Comparison of ENCODE assay signal across 11 cellular contexts in the genomic region with DNA sequence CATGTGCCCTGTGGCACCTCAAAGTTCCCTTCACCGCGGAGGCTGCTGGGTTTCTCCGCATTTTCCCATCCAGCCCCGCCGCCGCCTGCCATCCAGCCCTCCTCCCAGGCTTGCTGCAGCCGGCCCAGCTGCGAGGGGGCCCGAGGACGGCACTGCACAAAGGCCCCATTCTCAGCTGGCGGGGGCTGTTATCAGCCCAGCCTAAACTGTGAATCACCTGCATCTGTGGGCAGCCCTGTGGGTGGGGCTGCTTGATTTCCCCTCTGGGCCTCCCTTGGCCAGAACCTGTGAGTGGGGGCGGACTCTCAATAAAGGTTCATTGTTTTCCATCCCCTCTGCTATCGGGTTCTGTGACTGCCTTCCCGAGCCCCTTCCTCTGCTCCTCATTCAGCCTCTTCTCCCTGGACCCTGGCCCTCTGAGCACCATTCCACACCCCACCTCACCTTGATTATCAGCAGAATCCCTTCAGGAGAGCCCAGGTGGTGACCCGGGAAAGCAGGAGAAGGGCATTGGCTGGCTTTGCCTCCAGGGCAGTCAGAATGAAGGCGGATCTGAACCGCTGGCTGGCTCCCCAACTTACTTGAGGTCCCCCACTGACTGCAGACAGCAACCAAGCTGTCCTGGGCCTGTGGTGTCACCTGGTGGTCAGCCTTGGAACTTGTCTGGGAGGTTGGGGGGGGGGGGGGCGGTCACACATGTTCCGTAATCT.
DNase-seq lines count a peak whose midpoint lies in the region; FAIRE-seq and TF ChIP-seq lines count a peak whose summit lies in the region.
"Had no signal": no experiment of that assay in that cellular context is flagged by ENCODE, and none has a peak within 500 bp of the region (broad histone marks: within the 10 kb centered on the region; RNA-seq: fewer than 3 reads in every experiment).

No MANE protein-coding gene starts in this region.

- H3K4me3 Mint-ChIP-seq in HFFc6: no peak overlapping the region

- H3K27ac ChIP-seq in small intestine (ENCODE audit: low read depth in 1 of 2, low read length in 1 of 2): peak overlapping the region in 1 of 2 donors; percentile 65
- H3K27ac ChIP-seq in adrenal gland: no peak overlapping the region
- H3K27ac ChIP-seq: prostate gland, SJSA1 had no signal

- no peak overlapping the region for H3K4me3 ChIP-seq in astrocyte of the cerebellum (ENCODE audit: low read depth, low read length)
- no peak overlapping the region for H3K4me3 ChIP-seq in small intestine (ENCODE audit: low read depth in 1 of 2, low read length in 2 of 2)
- H3K4me3 ChIP-seq in adrenal gland: no peak overlapping the region
- H3K4me3 ChIP-seq: prostate gland, SJSA1 had no signal

- no peaks in the 10 kb centered on the region for H3K9me3 ChIP-seq in small intestine (ENCODE audit: control insufficient read depth, low read depth)
- no peaks in the 10 kb centered on the region for H3K9me3 ChIP-seq in adrenal gland (replicated peaks in 1 of 3)
- H3K9me3 ChIP-seq: prostate gland, SJSA1 had no signal

- peaks cover under 1 to 1% of the 10 kb centered on the region in 2 donors for H3K4me1 ChIP-seq in small intestine (ENCODE audit: control insufficient read depth in 2 of 2, insufficient read depth in 1 of 2, low read depth in 1 of 2, low read length in 1 of 2)
- H3K4me1 ChIP-seq in adrenal gland (replicated peaks in 1 of 2): peaks cover 0 to 14% of the 10 kb centered on the region in 2 donors
- H3K4me1 ChIP-seq: prostate gland had no signal

- no peak for DNase-seq in HFFc6
- no peak for DNase-seq in astrocyte of the cerebellum (ENCODE audit: low read depth)
- DNase-seq in iPS DF 4.7 (ENCODE audit: extremely low read depth, low spot score): peak; percentile 16
- DNase-seq in small intestine: peak; percentile 71
- no peak for DNase-seq in mesenteric fat pad (ENCODE audit: low spot score)
- no peak for DNase-seq in NCI-H1092 treated with DMSO at 0.1 percent for 48 hours (lab: John Stamatoyannopoulos, UW)
- no peak for DNase-seq in adrenal gland
- DNase-seq in AG08395 (ENCODE audit: low spot score): no peak
- DNase-seq: NCI-H1417 treated with DMSO at 0.1 percent for 48 hours had no signal

- H3K36me3 Mint-ChIP-seq in HFFc6 (ENCODE audit: low read depth): peaks cover 14% of the 10 kb centered on the region

- in situ Hi-C loops in astrocyte of the cerebellum (cut with HindIII; ENCODE audit: low sequenced_read_pairs): no loop called here

- TF ChIP-seq CTCF in HFFc6 (IDR thresholded peaks at IDR 0.05) (peak; percentile 51), astrocyte of the cerebellum (IDR thresholded peaks at IDR 0.05; ENCODE audit: low read depth, low read length, missing control alignments) (peak; percentile 18), adrenal gland (IDR thresholded peaks at IDR 0.05) (peak in 2 of 6 experiments; percentile 12 to 15)

- peaks cover 4% of the 10 kb centered on the region; the same call in 1 of the 2 replicates for H3K27me3 Mint-ChIP-seq in HFFc6 (ENCODE audit: insufficient read depth)

- intact Hi-C loops in adrenal gland (cut with DNase I): loop anchor here in 1 of 2 donors (10.0 kb wide), 2 partner anchors 47 to 103 kb away; no protein-coding TSS in a partner anchor

- peaks cover 33% of the 10 kb centered on the region for H3K4me1 Mint-ChIP-seq in HFFc6 (ENCODE audit: low read depth)

- H3K27ac Mint-ChIP-seq in HFFc6: no peak overlapping the region

- WGBS in small intestine, 3 donors: 23 to 69% (median 27%) methylated on average over 19 of the region's 19 CpGs
- WGBS in adrenal gland, 4 donors: 90 to 97% (median 91%) methylated on average over 13 to 19 of the region's 19 CpGs

- FAIRE-seq in small intestine (lab: Jason Lieb, UNC): no peak

- H3K36me3 ChIP-seq in small intestine (ENCODE audit: control insufficient read depth in 2 of 2, insufficient read depth in 2 of 2, low read length in 2 of 2): no peaks in the 10 kb centered on the region
- H3K36me3 ChIP-seq in adrenal gland (replicated peaks in 1 of 2): no peaks in the 10 kb centered on the region
- H3K36me3 ChIP-seq: prostate gland, SJSA1 had no signal

- H3K27me3 ChIP-seq in small intestine (ENCODE audit: control insufficient read depth in 2 of 2, insufficient read depth in 2 of 2, low read length in 2 of 2) (no peaks in the 10 kb centered on the region), adrenal gland (no peaks in the 10 kb centered on the region)
- H3K27me3 ChIP-seq: SJSA1 had no signal

- TF ChIP-seq POLR2A in adrenal gland (IDR thresholded peaks at IDR 0.05): no peak

- H3K9me3 Mint-ChIP-seq in HFFc6: peaks cover 23% of the 10 kb centered on the region

Comparison
In these comparisons a context has a peak if more than half of its experiments do, and no peak if none do; other contexts are left out.
1. DNase-seq: peak in iPS DF 4.7 (single experiment) and small intestine (single experiment); none in HFFc6 (single experiment), astrocyte of the cerebellum (single experiment), mesenteric fat pad (single experiment), NCI-H1092 treated with DMSO at 0.1 percent for 48 hours (single experiment), adrenal gland (0 of 7) and AG08395 (single experiment).